8 cellular contexts compared by ENCODE assay signal in genomic region chr2:74440005-74440377, GRCh38. TPM values are rescaled to one million over a fixed set of nuclear protein-coding genes. Genes with fewer than 3 reads are reported as not detected.
DNase-seq lines count a peak whose midpoint lies in the region; ATAC-seq and TF ChIP-seq lines count a peak whose summit lies in the region.

No MANE protein-coding gene starts in this region.

- H3K9me3 Mint-ChIP-seq in activated B cell treated with CpG ODN at 0.5 μM for 24 hours = no peaks in the 10 kb centered on the region

- POLR2A ChIA-PET in activated B cell treated with CpG ODN at 0.5 μM for 24 hours (lab: Charles Lee) = interaction anchor here (0.9 to 3.2 kb wide), 14 partner anchors 9 to 261 kb away, joined by 3 to 24 read pairs (median 5); partner anchors contain the start of genes AUP1, C2orf81, HTRA2 and INO80B

- no peak overlapping the region for H3K27ac Mint-ChIP-seq in activated B cell treated with CpG ODN at 0.5 μM for 24 hours

- in situ Hi-C loops in KBM-7 (cut with MboI; ENCODE audit: low pct_unique_long_range_greater_than_20kb, low sequenced_read_pairs) = no loop called here

- H3K27me3 Mint-ChIP-seq in activated B cell treated with CpG ODN at 0.5 μM for 24 hours = peaks cover 16% of the 10 kb centered on the region

- CTCF ChIA-PET in activated B cell treated with CpG ODN at 0.5 μM for 24 hours (lab: Charles Lee) = interaction anchor here (0.6 to 1.6 kb wide), 6 partner anchors 10 to 150 kb away, joined by 3 to 6 read pairs (median 3); partner anchors contain the start of genes C2orf81, INO80B and WDR54

- no peaks in the 10 kb centered on the region for H3K36me3 Mint-ChIP-seq in activated B cell treated with CpG ODN at 0.5 μM for 24 hours (ENCODE audit: low read depth)

- H3K4me3 Mint-ChIP-seq in activated B cell treated with CpG ODN at 0.5 μM for 24 hours = peak overlapping the region; percentile 79

- no peak for TF ChIP-seq CTCF in activated B cell treated with CpG ODN at 0.5 μM for 24 hours (IDR thresholded peaks at IDR 0.05)

- intact Hi-C loops in activated B cell treated with CpG ODN at 0.5 μM for 24 hours (cut with micrococcal nuclease) = loop anchor here (1.0 kb wide), 3 partner anchors 14 to 42 kb away; partner anchors contain the start of genes C2orf81, CCDC142 and WDR54
- intact Hi-C loops in cardiac septum (cut with DNase I) = no loop called here

- H3K4me1 Mint-ChIP-seq in activated B cell treated with CpG ODN at 0.5 μM for 24 hours = peaks cover 53% of the 10 kb centered on the region

- DNase-seq in H4 (ENCODE audit: low spot score) (peak; percentile 41), activated B cell treated with CpG ODN at 0.5 μM for 24 hours (no peak), cardiac septum (ENCODE audit: low spot score) (peak; percentile 84), pons (ENCODE audit: low spot score) (peak; percentile 96), NCI-H2029 (lab: John Stamatoyannopoulos, UW) (no peak), KBM-7 (no peak)
- DNase-seq in activated CD4-positive, alpha-beta T cell treated with anti-CD3 and anti-CD28 coated beads, Interleukin-2, amount 50 U/mL, for 1 hour = no peak

- ATAC-seq in activated B cell treated with CpG ODN at 0.5 μM for 24 hours (ENCODE audit: low read depth) = no peak
- no peak for ATAC-seq in GM18861 (IDR thresholded peaks at IDR 0.05; ENCODE audit: unreplicated experiment)

RNA-seq across cellular contexts. Expression of gene RTKN, which starts 1.7 kb away (rescaled TPM):
- 9.4 and 10.5 TPM in 2 replicates for total RNA-seq in H4 (2014; rRNA removed; shearing (Covaris generic))
- 8.3 and 11.6 TPM in 2 replicates for total RNA-seq in activated B cell treated with CpG ODN at 0.5 μM for 24 hours
- total RNA-seq in cardiac septum = 18.5 TPM

RNA-seq across cellular contexts. Expression of gene INO80B, which starts 14.9 kb away (rescaled TPM):
- 30.1 and 55.7 TPM in 2 replicates for total RNA-seq in H4 (2014; rRNA removed; shearing (Covaris generic))
- 47.9 and 51.3 TPM in 2 replicates for total RNA-seq in activated B cell treated with CpG ODN at 0.5 μM for 24 hours
- 18.0 TPM for total RNA-seq in cardiac septum

RNA-seq across cellular contexts. Expression of gene WBP1, which starts 18.2 kb away (rescaled TPM):
- 86.8 and 93.9 TPM in 2 replicates for total RNA-seq in H4 (2014; rRNA removed; shearing (Covaris generic))
- total RNA-seq in activated B cell treated with CpG ODN at 0.5 μM for 24 hours (61.4 and 65.3 TPM in 2 replicates), cardiac septum (47.7 TPM)

RNA-seq across cellular contexts. Expression of gene WDR54, which starts 18.5 kb away (rescaled TPM):
- 32.6 and 43.4 TPM in 2 replicates for total RNA-seq in H4 (2014; rRNA removed; shearing (Covaris generic))
- total RNA-seq in activated B cell treated with CpG ODN at 0.5 μM for 24 hours = 32.3 and 33.5 TPM in 2 replicates
- 2.6 TPM for total RNA-seq in cardiac septum

RNA-seq across cellular contexts. Expression of gene C2orf81, which starts 18.6 kb away (rescaled TPM):
- 0.53 and 0.70 TPM in 2 replicates for total RNA-seq in H4 (2014; rRNA removed; shearing (Covaris generic))
- total RNA-seq in activated B cell treated with CpG ODN at 0.5 μM for 24 hours (3.9 and 5.5 TPM in 2 replicates), cardiac septum (1.1 TPM)

Comparison
In these comparisons a context has a peak if more than half of its experiments do, and no peak if none do; other contexts are left out.
1. DNase-seq: peak in H4 (single experiment), cardiac septum (single experiment) and pons (single experiment); none in activated B cell treated with CpG ODN at 0.5 μM for 24 hours (single experiment), NCI-H2029 (single experiment), activated CD4-positive, alpha-beta T cell treated with anti-CD3 and anti-CD28 coated beads, Interleukin-2, amount 50 U/mL, for 1 hour (single experiment) and KBM-7 (single experiment).